In the genomic region with DNA sequence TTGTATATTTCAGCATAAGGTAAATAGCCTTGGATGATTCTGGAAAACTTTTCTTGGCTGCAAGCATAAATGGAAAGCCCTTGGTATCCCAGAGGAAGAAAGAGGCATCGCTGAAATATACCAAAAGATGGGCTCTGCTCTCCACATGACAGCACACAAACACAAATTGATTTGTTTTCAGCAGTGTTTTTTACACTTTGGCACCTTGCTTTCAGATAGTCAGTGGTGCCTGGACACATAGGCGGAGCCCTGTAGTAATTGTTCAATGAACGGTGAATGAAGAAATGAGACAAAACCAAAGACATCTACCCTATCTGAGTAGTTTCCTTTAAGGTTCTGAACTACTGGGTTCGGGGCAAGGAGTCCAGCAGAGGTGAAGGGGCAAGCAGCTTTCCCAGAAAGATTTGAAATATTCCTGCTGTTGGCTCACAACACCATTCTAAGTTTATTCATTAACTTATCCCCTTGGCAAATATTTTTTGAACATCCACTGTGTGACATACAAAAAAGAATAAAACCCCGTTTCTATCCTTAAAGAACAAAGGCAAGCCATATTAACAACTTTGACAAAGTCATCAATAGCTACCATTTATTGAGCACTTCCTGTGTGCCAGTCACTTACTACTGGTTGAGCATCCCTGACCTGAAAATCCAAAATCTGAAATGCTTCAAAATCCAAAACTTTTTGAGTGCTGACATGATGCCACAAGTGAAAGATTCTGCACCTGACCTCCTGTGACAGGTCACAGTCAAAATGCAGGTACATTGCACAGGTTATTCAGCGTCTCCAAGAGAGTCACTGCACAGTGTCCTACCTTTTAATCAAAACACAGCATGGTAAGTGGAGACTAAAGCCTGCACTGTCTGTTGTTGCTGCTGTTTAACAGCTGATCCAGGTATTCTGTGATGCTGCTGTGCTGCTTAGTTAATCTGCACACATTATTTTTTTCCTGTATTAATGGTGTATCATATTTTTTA, we compare ENCODE assay signal across 17 cellular contexts.
DNase-seq lines count a peak whose midpoint lies in the region; ATAC-seq, FAIRE-seq and TF ChIP-seq lines count a peak whose summit lies in the region.
"Had no signal": no experiment of that assay in that cellular context is flagged by ENCODE, and none has a peak within 500 bp of the region (broad histone marks: within the 10 kb centered on the region; RNA-seq: fewer than 3 reads in every experiment).

No MANE protein-coding gene starts in this region.

- H3K4me3 Mint-ChIP-seq in GM23338 = no peak overlapping the region
- H3K4me3 Mint-ChIP-seq in activated CD4-positive, alpha-beta T cell treated with anti-CD3 and anti-CD28 coated beads, Interleukin-2, amount 10 ng/mL, durations not matched to agents 7 days and 5 days = no peak overlapping the region
- H3K4me3 Mint-ChIP-seq: CD14-positive monocyte; CD8-positive, alpha-beta memory T cell had no signal

- peaks cover 6% of the 10 kb centered on the region; the same call in 1 of the 2 replicates for H3K4me1 ChIP-seq in GM23338 (ENCODE audit: insufficient read depth)
- H3K4me1 ChIP-seq in esophagus muscularis mucosa = peaks cover 0 to 16% (median 14%) of the 10 kb centered on the region in 4 donors
- H3K4me1 ChIP-seq in lung (ENCODE audit: control insufficient read depth in 2 of 2, insufficient read depth in 2 of 2, low read length in 2 of 2) = no peaks in the 10 kb centered on the region
- H3K4me1 ChIP-seq: Caco-2 had no signal

- no peak for DNase-seq in GM23338 (ENCODE audit: low spot score)
- DNase-seq in RCC 7860 (ENCODE audit: low spot score) = no peak
- peak; percentile 42 for DNase-seq in esophagus muscularis mucosa (ENCODE audit: extremely low spot score)
- DNase-seq in lung (ENCODE audit: low spot score) = peak; percentile 14
- DNase-seq in globus pallidus (ENCODE audit: low spot score) = no peak
- DNase-seq in activated CD4-positive, alpha-beta T cell treated with anti-CD3 and anti-CD28 coated beads, Interleukin-2, amount 10 ng/mL, durations not matched to agents 7 days and 5 days = no peak
- DNase-seq: Caco-2; CD8-positive, alpha-beta memory T cell; DND-41; GDM1 had no signal

- POLR2A ChIA-PET in activated CD4-positive, alpha-beta T cell treated with anti-CD3 and anti-CD28 coated beads, Interleukin-2, amount 10 ng/mL, durations not matched to agents 7 days and 5 days (lab: Charles Lee) = no interaction called here

- no peak for TF ChIP-seq POLR2A in esophagus muscularis mucosa (IDR thresholded peaks at IDR 0.05; ENCODE audit: low read depth)

- H3K79me2 ChIP-seq in GM23338 (replicated peaks; ENCODE audit: insufficient read depth) = no peaks in the 10 kb centered on the region

- 0 out of 2 replicates have a peak overlapping the region, but pooled peaks have one; percentile 11 for H3K27ac Mint-ChIP-seq in GM23338
- H3K27ac Mint-ChIP-seq in activated CD4-positive, alpha-beta T cell treated with anti-CD3 and anti-CD28 coated beads, Interleukin-2, amount 10 ng/mL, durations not matched to agents 7 days and 5 days = no peak overlapping the region
- H3K27ac Mint-ChIP-seq: CD14-positive monocyte had no signal

- H3K4me3 ChIP-seq in GM23338 (no peak overlapping the region), esophagus muscularis mucosa (no peak overlapping the region), lung (no peak overlapping the region)

- TF ChIP-seq CTCF in GM23338 (conservative IDR thresholded peaks at IDR 0.05; ENCODE audit: low read depth in 2 of 2) (no peak), esophagus muscularis mucosa (IDR thresholded peaks at IDR 0.05) (no peak), lung (IDR thresholded peaks at IDR 0.05; ENCODE audit: control extremely low read depth, extremely low read depth) (no peak)

- intact Hi-C loops in esophagus muscularis mucosa (cut with DNase I) = no loop called here

- no peak overlapping the region for H2AFZ ChIP-seq in GM23338

- peaks cover 6% of the 10 kb centered on the region for H3K4me1 Mint-ChIP-seq in GM23338
- H3K4me1 Mint-ChIP-seq in activated CD4-positive, alpha-beta T cell treated with anti-CD3 and anti-CD28 coated beads, Interleukin-2, amount 10 ng/mL, durations not matched to agents 7 days and 5 days = no peaks in the 10 kb centered on the region
- H3K4me1 Mint-ChIP-seq: CD14-positive monocyte; CD8-positive, alpha-beta memory T cell had no signal

- CTCF ChIA-PET in activated CD4-positive, alpha-beta T cell treated with anti-CD3 and anti-CD28 coated beads, Interleukin-2, amount 10 ng/mL, durations not matched to agents 7 days and 5 days (lab: Charles Lee) = no interaction called here

- 86% methylated on average over 6 of the region's 6 CpGs for WGBS in esophagus muscularis mucosa
- 69 to 81% methylated on average over 6 of the region's 6 CpGs for WGBS in lung, 2 donors

- H3K9me3 Mint-ChIP-seq in GM23338 = no peaks in the 10 kb centered on the region
- H3K9me3 Mint-ChIP-seq in activated CD4-positive, alpha-beta T cell treated with anti-CD3 and anti-CD28 coated beads, Interleukin-2, amount 10 ng/mL, durations not matched to agents 7 days and 5 days = no peaks in the 10 kb centered on the region

- TF ChIP-seq EP300 in esophagus muscularis mucosa (IDR thresholded peaks at IDR 0.05) = no peak

- H4K20me1 ChIP-seq in GM23338 (replicated peaks; ENCODE audit: insufficient read depth) = no peaks in the 10 kb centered on the region

- H3K36me3 ChIP-seq in GM23338 (ENCODE audit: insufficient read depth) (no peaks in the 10 kb centered on the region), esophagus muscularis mucosa (no peaks in the 10 kb centered on the region), lung (ENCODE audit: control insufficient read depth in 2 of 2, insufficient read depth in 2 of 2, low read length in 2 of 2) (no peaks in the 10 kb centered on the region)

- no peaks in the 10 kb centered on the region for H3K9me2 ChIP-seq in GM23338 (ENCODE audit: insufficient read depth)

- peaks cover 2% of the 10 kb centered on the region for H3K27me3 Mint-ChIP-seq in GM23338 (ENCODE audit: insufficient read depth, low read depth, poor library complexity)
- no peaks in the 10 kb centered on the region for H3K27me3 Mint-ChIP-seq in activated CD4-positive, alpha-beta T cell treated with anti-CD3 and anti-CD28 coated beads, Interleukin-2, amount 10 ng/mL, durations not matched to agents 7 days and 5 days
- H3K27me3 Mint-ChIP-seq: CD8-positive, alpha-beta memory T cell had no signal

- no peaks in the 10 kb centered on the region for H3K36me3 Mint-ChIP-seq in GM23338 (ENCODE audit: low read depth)
- H3K36me3 Mint-ChIP-seq in activated CD4-positive, alpha-beta T cell treated with anti-CD3 and anti-CD28 coated beads, Interleukin-2, amount 10 ng/mL, durations not matched to agents 7 days and 5 days (ENCODE audit: low read depth) = no peaks in the 10 kb centered on the region
- H3K36me3 Mint-ChIP-seq: CD14-positive monocyte; CD8-positive, alpha-beta memory T cell had no signal

- H3K27ac ChIP-seq in GM23338 (ENCODE audit: low read depth) (no peak overlapping the region), esophagus muscularis mucosa (replicated peaks in 1 of 4) (no peak overlapping the region), lung (ENCODE audit: low read depth in 1 of 2, low read length in 1 of 2) (no peak overlapping the region)
- H3K27ac ChIP-seq: HL-60 had no signal

- H3K9me3 ChIP-seq in esophagus muscularis mucosa (no peaks in the 10 kb centered on the region), lung (ENCODE audit: control insufficient read depth in 2 of 2, insufficient read depth in 1 of 2, low read length in 1 of 2) (no peaks in the 10 kb centered on the region)
- H3K9me3 ChIP-seq: Caco-2 had no signal

- H3K4me2 ChIP-seq in GM23338 = no peak overlapping the region

- H3K27me3 ChIP-seq in GM23338 (ENCODE audit: insufficient read depth) = no peaks in the 10 kb centered on the region
- no peaks in the 10 kb centered on the region for H3K27me3 ChIP-seq in esophagus muscularis mucosa
- H3K27me3 ChIP-seq in lung (ENCODE audit: control insufficient read depth, insufficient read depth) = no peaks in the 10 kb centered on the region

- H3F3A ChIP-seq in GM23338 (replicated peaks; ENCODE audit: low read depth) = no peaks in the 10 kb centered on the region

- FAIRE-seq in RCC 7860 (lab: Jason Lieb, UNC) = peak; percentile 10
- FAIRE-seq: A204.1, GM12892, H54 had no signal

- ATAC-seq in GM23338 (no peak), lung (ENCODE audit: insufficient read depth, low FRiP score) (no peak), GM18498 (IDR thresholded peaks at IDR 0.05; ENCODE audit: unreplicated experiment) (no peak)
- ATAC-seq: HCT116 had no signal

TF ChIP-seq in GM23338, 12 proteins besides CTCF, POLR2A, EP300 and RAD21 (continues in another document):
- TF ChIP-seq NANOG (IDR thresholded peaks at IDR 0.05; ENCODE audit: borderline replicate concordance) = no peak

Comparison
In these comparisons a context has a peak if more than half of its experiments do, and no peak if none do; other contexts are left out.
1. DNase-seq: peak in esophagus muscularis mucosa (single experiment) and lung (single experiment); none in GM23338 (single experiment), RCC 7860 (single experiment), globus pallidus (single experiment) and activated CD4-positive, alpha-beta T cell treated with anti-CD3 and anti-CD28 coated beads, Interleukin-2, amount 10 ng/mL, durations not matched to agents 7 days and 5 days (single experiment).